Comparison of ENCODE assay signal across 9 cellular contexts in genomic region chr5:37554938-37555337, GRCh38.
DNase-seq lines count a peak whose midpoint lies in the region; ATAC-seq, FAIRE-seq and TF ChIP-seq lines count a peak whose summit lies in the region.
"Had no signal": no experiment of that assay in that cellular context is flagged by ENCODE, and none has a peak within 500 bp of the region (broad histone marks: within the 10 kb centered on the region; RNA-seq: fewer than 3 reads in every experiment).

No MANE protein-coding gene starts in this region.

- H3K36me3 ChIP-seq in heart right ventricle, result no peaks in the 10 kb centered on the region

- no peaks in the 10 kb centered on the region for H3K27me3 ChIP-seq in heart right ventricle

- no peak for DNase-seq in heart right ventricle
- no peak for DNase-seq in left cardiac atrium
- DNase-seq in NCI-H748 (lab: John Stamatoyannopoulos, UW; ENCODE audit: unreplicated experiment), result peak; percentile 65
- DNase-seq in epithelial cell of proximal tubule (ENCODE audit: low read depth), result no peak
- DNase-seq in urothelium cell line (ENCODE audit: low spot score), result peak; percentile 14
- no peak for DNase-seq in DMS153 (lab: John Stamatoyannopoulos, UW)
- no peak for DNase-seq in NCI-H2196 treated with DMSO at 0.1 percent for 48 hours (lab: John Stamatoyannopoulos, UW; ENCODE audit: unreplicated experiment)

- intact Hi-C loops in heart right ventricle (cut with DNase I) (no loop called here), left cardiac atrium (cut with DNase I) (no loop called here)

- H3K4me3 ChIP-seq in heart right ventricle, result no peak overlapping the region
- H3K4me3 ChIP-seq in epithelial cell of proximal tubule (ENCODE audit: low read depth, low read length), result no peak overlapping the region
- H3K4me3 ChIP-seq: lung had no signal

- TF ChIP-seq CTCF in heart right ventricle (IDR thresholded peaks at IDR 0.05) (peak in 5 of 9 donors; percentile 4 to 44 (median 25)), epithelial cell of proximal tubule (conservative IDR thresholded peaks at IDR 0.05; ENCODE audit: low read depth, low read length) (peak; percentile 80)

- no peak overlapping the region for H3K27ac ChIP-seq in heart right ventricle

- no peak for FAIRE-seq in urothelium cell line (lab: Jason Lieb, UNC)

- peaks cover 0 to 2% (median 0%) of the 10 kb centered on the region in 11 donors for H3K9me3 ChIP-seq in heart right ventricle

- peaks cover 0 to 21% (median 15%) of the 10 kb centered on the region in 9 donors for H3K4me1 ChIP-seq in heart right ventricle

- 32 to 81% methylated on average over 1 of the region's 1 CpG for WGBS in heart right ventricle, 2 donors

- no peak for ATAC-seq in heart right ventricle
- ATAC-seq in left cardiac atrium, result no peak
- ATAC-seq in GM18520 (IDR thresholded peaks at IDR 0.05; ENCODE audit: unreplicated experiment), result no peak

Comparison
In these comparisons a context has a peak if more than half of its experiments do, and no peak if none do; other contexts are left out.
1. DNase-seq: peak in NCI-H748 (single experiment) and urothelium cell line (single experiment); none in heart right ventricle (0 of 2), left cardiac atrium (single experiment), epithelial cell of proximal tubule (single experiment), DMS153 (single experiment) and NCI-H2196 treated with DMSO at 0.1 percent for 48 hours (single experiment).